ENCODE assay signal across 17 cellular contexts in the genomic region with DNA sequence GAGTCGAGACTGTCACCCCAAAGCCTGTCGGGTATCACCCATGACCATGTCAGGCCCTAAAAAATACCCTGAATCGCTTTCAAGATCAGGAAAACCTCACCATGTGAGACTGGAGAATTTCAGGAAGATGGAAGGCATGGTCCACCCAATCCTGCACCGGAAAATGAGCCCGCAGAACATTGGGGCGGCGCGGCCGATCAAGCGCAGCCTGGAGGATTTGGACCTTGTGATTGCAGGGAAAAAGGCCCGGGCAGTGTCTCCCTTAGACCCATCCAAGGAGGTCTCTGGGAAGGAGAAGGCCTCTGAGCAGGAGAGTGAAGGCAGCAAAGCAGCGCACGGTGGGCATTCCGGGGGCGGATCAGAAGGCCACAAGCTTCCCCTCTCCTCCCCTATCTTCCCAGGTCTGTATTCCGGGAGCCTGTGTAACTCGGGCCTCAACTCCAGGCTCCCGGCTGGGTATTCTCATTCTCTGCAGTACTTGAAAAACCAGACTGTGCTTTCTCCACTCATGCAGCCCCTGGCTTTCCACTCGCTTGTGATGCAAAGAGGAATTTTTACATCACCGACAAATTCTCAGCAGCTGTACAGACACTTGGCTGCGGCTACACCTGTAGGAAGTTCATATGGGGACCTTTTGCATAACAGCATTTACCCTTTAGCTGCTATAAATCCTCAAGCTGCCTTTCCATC.
DNase-seq lines count a peak whose midpoint lies in the region; FAIRE-seq and TF ChIP-seq lines count a peak whose summit lies in the region.
"Had no signal": no experiment of that assay in that cellular context is flagged by ENCODE, and none has a peak within 500 bp of the region (broad histone marks: within the 10 kb centered on the region; RNA-seq: fewer than 3 reads in every experiment).

No MANE protein-coding gene starts in this region.

- H3K27me3 Mint-ChIP-seq in activated naive CD4-positive, alpha-beta T cell treated with anti-CD3 and anti-CD28 coated beads, Interleukin-2, amount 10 ng/mL, durations not matched to agents 7 days and 5 days = no peaks in the 10 kb centered on the region
- H3K27me3 Mint-ChIP-seq: activated naive CD8-positive, alpha-beta T cell treated with anti-CD3 and anti-CD28 coated beads for 36 hours; naive thymus-derived CD4-positive, alpha-beta T cell had no signal

- H3K4me1 Mint-ChIP-seq in activated naive CD4-positive, alpha-beta T cell treated with anti-CD3 and anti-CD28 coated beads, Interleukin-2, amount 10 ng/mL, durations not matched to agents 7 days and 5 days = peaks cover 45% of the 10 kb centered on the region

- peak overlapping the region; percentile 63 for H4K12ac ChIP-seq in trophoblast cell (ENCODE audit: low read depth, low read length)

- H3K23ac ChIP-seq in trophoblast cell (ENCODE audit: low read length) = no peak overlapping the region

- POLR2A ChIA-PET in OCI-LY7 (lab: Charles Lee) = no interaction called here

- WGBS in trophoblast cell (ENCODE audit: extremely low coverage, insufficient coverage, insufficient read length) = no CpG with 5 or more reads among the region's 21 CpGs

- peak overlapping the region; percentile 80 for H3K27ac Mint-ChIP-seq in activated naive CD4-positive, alpha-beta T cell treated with anti-CD3 and anti-CD28 coated beads, Interleukin-2, amount 10 ng/mL, durations not matched to agents 7 days and 5 days

- peak overlapping the region; percentile 71 for H3K18ac ChIP-seq in trophoblast cell (ENCODE audit: low read length)

- no peak overlapping the region for H3K9ac ChIP-seq in trophoblast cell (ENCODE audit: low read length)
- H3K9ac ChIP-seq in kidney (ENCODE audit: low read length in 2 of 2) = no peak overlapping the region

- H2BK120ac ChIP-seq in trophoblast cell (ENCODE audit: insufficient read depth, low read length, poor library complexity) = peak overlapping the region; percentile 82

- H3K9me2 ChIP-seq in OCI-LY7 (ENCODE audit: insufficient read depth, low read length) = no peaks in the 10 kb centered on the region

- H3K27ac ChIP-seq in breast epithelium = peak overlapping the region; percentile 71 to 86
- peak overlapping the region; percentile 80 for H3K27ac ChIP-seq in trophoblast cell (ENCODE audit: low read depth, low read length)
- H3K27ac ChIP-seq in uterus = peak overlapping the region; percentile 69 to 75
- H3K27ac ChIP-seq in kidney (ENCODE audit: low read depth in 2 of 2, low read length in 2 of 2) = no peak overlapping the region
- no peak overlapping the region for H3K27ac ChIP-seq in OCI-LY7 (ENCODE audit: low read depth, low read length, poor library complexity, severe bottlenecking)
- H3K27ac ChIP-seq: cardiac muscle cell, thyroid gland had no signal

- peak overlapping the region; percentile 88 for H4K91ac ChIP-seq in trophoblast cell (ENCODE audit: low read depth, low read length)

- H3K79me1 ChIP-seq in trophoblast cell (ENCODE audit: low read length) = peaks cover 21% of the 10 kb centered on the region

- H3K4ac ChIP-seq in trophoblast cell (ENCODE audit: low read depth, low read length) = peak overlapping the region; percentile 44

- no peak for FAIRE-seq in kidney (lab: Jason Lieb, UNC)

- H3K9me3 Mint-ChIP-seq in activated naive CD4-positive, alpha-beta T cell treated with anti-CD3 and anti-CD28 coated beads, Interleukin-2, amount 10 ng/mL, durations not matched to agents 7 days and 5 days = no peaks in the 10 kb centered on the region
- H3K9me3 Mint-ChIP-seq: activated naive CD8-positive, alpha-beta T cell treated with anti-CD3 and anti-CD28 coated beads for 36 hours; naive thymus-derived CD4-positive, alpha-beta T cell had no signal

- peak overlapping the region; percentile 75 for H2AK5ac ChIP-seq in trophoblast cell (ENCODE audit: low read length)

- no peaks in the 10 kb centered on the region for H3K27me3 ChIP-seq in breast epithelium
- H3K27me3 ChIP-seq in trophoblast cell (ENCODE audit: insufficient read depth, low read length) = no peaks in the 10 kb centered on the region
- H3K27me3 ChIP-seq in uterus = no peaks in the 10 kb centered on the region
- H3K27me3 ChIP-seq: cardiac muscle cell, thyroid gland had no signal

- CTCF ChIA-PET in activated naive CD4-positive, alpha-beta T cell treated with anti-CD3 and anti-CD28 coated beads, Interleukin-2, amount 10 ng/mL, durations not matched to agents 7 days and 5 days (lab: Charles Lee) = no interaction called here
- CTCF ChIA-PET in OCI-LY7 (lab: Charles Lee; ENCODE audit: unreplicated experiment) = no interaction called here

- H3K4me2 ChIP-seq in trophoblast cell (ENCODE audit: low read length) (no peak overlapping the region), OCI-LY7 (ENCODE audit: low read length) (no peak overlapping the region)

- peak overlapping the region; percentile 86 for H3K14ac ChIP-seq in trophoblast cell (ENCODE audit: low read length)

- H3K36me3 ChIP-seq in breast epithelium (peaks cover 9% of the 10 kb centered on the region), trophoblast cell (ENCODE audit: control insufficient read depth in 1 of 2, insufficient read depth in 2 of 2, low read length in 2 of 2) (peaks cover 16 to 19% of the 10 kb centered on the region in 2 experiments), uterus (no peaks in the 10 kb centered on the region), kidney (ENCODE audit: control insufficient read depth in 1 of 2, insufficient read depth in 2 of 2, low read length in 2 of 2) (peaks cover 33 to 39% of the 10 kb centered on the region in 2 donors), OCI-LY7 (ENCODE audit: insufficient read depth, low read length) (peaks cover 70% of the 10 kb centered on the region)
- H3K36me3 ChIP-seq: cardiac muscle cell had no signal

- intact Hi-C loops in breast epithelium (cut with DNase I; ENCODE audit: low total_unique reads) (loop anchor here (10.0 kb wide), 1 partner anchor 1128 kb away; no protein-coding TSS in a partner anchor), uterus (cut with DNase I; ENCODE audit: low total_unique reads) (no loop called here), kidney (cut with DNase I) (no loop called here), OCI-LY7 (cut with micrococcal nuclease; ENCODE audit: unreplicated experiment) (no loop called here)

- peak overlapping the region; percentile 95 for H2BK12ac ChIP-seq in trophoblast cell (ENCODE audit: low read length)

- TF ChIP-seq POLR2A in breast epithelium (IDR thresholded peaks at IDR 0.05) = no peak
- TF ChIP-seq POLR2A in uterus (IDR thresholded peaks at IDR 0.05) = no peak

- H3K4me3 Mint-ChIP-seq in activated naive CD4-positive, alpha-beta T cell treated with anti-CD3 and anti-CD28 coated beads, Interleukin-2, amount 10 ng/mL, durations not matched to agents 7 days and 5 days = no peak overlapping the region
- H3K4me3 Mint-ChIP-seq: activated naive CD8-positive, alpha-beta T cell treated with anti-CD3 and anti-CD28 coated beads for 36 hours had no signal

- H4K8ac ChIP-seq in trophoblast cell (ENCODE audit: low read depth, low read length) = peak overlapping the region; percentile 81

- H4K20me1 ChIP-seq in OCI-LY7 (ENCODE audit: insufficient read depth, low read length) = no peaks in the 10 kb centered on the region

- peaks cover 7% of the 10 kb centered on the region for H3K79me2 ChIP-seq in trophoblast cell (ENCODE audit: control insufficient read depth, insufficient read depth, low read length, poor library complexity)
- no peaks in the 10 kb centered on the region for H3K79me2 ChIP-seq in OCI-LY7 (ENCODE audit: insufficient read depth, low read depth, low read length)

- H2BK5ac ChIP-seq in trophoblast cell (ENCODE audit: low read depth, low read length, poor library complexity) = peak overlapping the region; percentile 92

- DNase-seq in activated naive CD4-positive, alpha-beta T cell treated with anti-CD3 and anti-CD28 coated beads, Interleukin-2, amount 10 ng/mL, durations not matched to agents 7 days and 5 days = no peak
- DNase-seq in activated naive CD4-positive, alpha-beta T cell treated with anti-CD3 and anti-CD28 coated beads, Interleukin-2, amount 50 U/mL, for 16 hours = no peak
- no peak for DNase-seq in breast epithelium (ENCODE audit: low spot score in 2 of 2)
- DNase-seq in trophoblast cell = no peak
- no peak for DNase-seq in uterus
- DNase-seq in NCI-H82 (lab: John Stamatoyannopoulos, UW) = no peak
- DNase-seq in kidney = no peak
- no peak for DNase-seq in OCI-LY7 (ENCODE audit: low spot score)
- DNase-seq: activated naive CD8-positive, alpha-beta T cell treated with anti-CD3 and anti-CD28 coated beads for 36 hours; effector CD4-positive, alpha-beta T cell; hippocampal formation; left cardiac atrium; naive thymus-derived CD4-positive, alpha-beta T cell; NCI-H2029 treated with DMSO at 0.1 percent for 48 hours; NCI-H69; thyroid gland had no signal

- H3K4me3 ChIP-seq in breast epithelium (no peak overlapping the region), trophoblast cell (ENCODE audit: low read depth, low read length) (no peak overlapping the region), uterus (no peak overlapping the region), kidney (ENCODE audit: low read length in 2 of 2) (no peak overlapping the region), OCI-LY7 (ENCODE audit: low read depth, low read length, poor library complexity, severe bottlenecking) (no peak overlapping the region)
- H3K4me3 ChIP-seq: cardiac muscle cell, thyroid gland had no signal

- H3K4me1 ChIP-seq in breast epithelium (peaks cover 7 to 27% of the 10 kb centered on the region in 2 donors), trophoblast cell (ENCODE audit: control insufficient read depth in 1 of 2, insufficient read depth in 2 of 2, low read length in 2 of 2) (peaks cover 19 to 21% of the 10 kb centered on the region in 2 experiments), uterus (peaks cover 0 to 11% of the 10 kb centered on the region in 2 donors), kidney (ENCODE audit: control insufficient read depth in 1 of 2, insufficient read depth in 1 of 2, low read depth in 1 of 2, low read length in 2 of 2) (peaks cover 3 to 13% of the 10 kb centered on the region in 2 donors), OCI-LY7 (ENCODE audit: insufficient read depth, low read length, poor library complexity, severe bottlenecking) (no peaks in the 10 kb centered on the region)

- peaks cover 91% of the 10 kb centered on the region for H3K36me3 Mint-ChIP-seq in activated naive CD4-positive, alpha-beta T cell treated with anti-CD3 and anti-CD28 coated beads, Interleukin-2, amount 10 ng/mL, durations not matched to agents 7 days and 5 days

- TF ChIP-seq CTCF in breast epithelium (IDR thresholded peaks at IDR 0.05) = no peak
- no peak for TF ChIP-seq CTCF in uterus (IDR thresholded peaks at IDR 0.05)
- TF ChIP-seq CTCF in kidney (IDR thresholded peaks at IDR 0.05; ENCODE audit: borderline replicate concordance, extremely low read depth, insufficient read depth) = no peak
- TF ChIP-seq CTCF in OCI-LY7 (conservative IDR thresholded peaks at IDR 0.05; ENCODE audit: low read length) = no peak

- H2AFZ ChIP-seq in trophoblast cell (ENCODE audit: insufficient read depth, low read length, poor library complexity) (peak overlapping the region; percentile 64), OCI-LY7 (ENCODE audit: low read length) (no peak overlapping the region)

- H3K9me3 ChIP-seq in breast epithelium = no peaks in the 10 kb centered on the region
- H3K9me3 ChIP-seq in trophoblast cell (ENCODE audit: insufficient read depth, low read depth, low read length) = no peaks in the 10 kb centered on the region
- H3K9me3 ChIP-seq in uterus = no peaks in the 10 kb centered on the region
- H3K9me3 ChIP-seq in kidney (ENCODE audit: control insufficient read depth in 1 of 2, low read length in 2 of 2) = no peaks in the 10 kb centered on the region
- no peaks in the 10 kb centered on the region for H3K9me3 ChIP-seq in OCI-LY7 (ENCODE audit: low read length)
- H3K9me3 ChIP-seq: thyroid gland had no signal

- BruUV-seq in OCI-LY7 (replicated peaks; lab: Mats Ljungman, UMichigan) = no TSS peak

Comparison
In these comparisons a context has a peak if more than half of its experiments do, and no peak if none do; other contexts are left out.
1. H3K27ac ChIP-seq: peak in breast epithelium (2 of 2), trophoblast cell (single experiment) and uterus (2 of 2); none in kidney (0 of 2) and OCI-LY7 (single experiment).